Comparison of ENCODE assay signal across 2 cellular contexts in genomic region chr19:3115916-3116602, GRCh38.
TF ChIP-seq lines count a peak whose summit lies in the region.

No MANE protein-coding gene starts in this region.

TF ChIP-seq in GM23338, 12 proteins besides CTCF, POLR2A, EP300 and RAD21:
- TF ChIP-seq ZNF114 (CRISPR knock-in tag; IDR thresholded peaks at IDR 0.05): no peak
- TF ChIP-seq EZH2 (IDR thresholded peaks at IDR 0.05; ENCODE audit: low read depth, unreplicated experiment): no peak
- TF ChIP-seq CREB1 (CRISPR knock-in tag; IDR thresholded peaks at IDR 0.05; ENCODE audit: low read depth): no peak
- TF ChIP-seq REST (IDR thresholded peaks at IDR 0.05; ENCODE audit: unreplicated experiment): no peak
- no peak for TF ChIP-seq JUNB (IDR thresholded peaks at IDR 0.05; ENCODE audit: unreplicated experiment)
TF ChIP-seq in GM23338: peak in this region for 0.

TF ChIP-seq in WTC11, 78 proteins besides CTCF, POLR2A, EP300 and RAD21:
- no peak for TF ChIP-seq NR3C1 (CRISPR knock-in tag; conservative IDR thresholded peaks at IDR 0.05; ENCODE audit: low read depth)
- no peak for TF ChIP-seq OVOL2 (CRISPR knock-in tag; IDR thresholded peaks at IDR 0.05; ENCODE audit: borderline replicate concordance)
- TF ChIP-seq STAT6 (CRISPR knock-in tag; conservative IDR thresholded peaks at IDR 0.05; ENCODE audit: low read depth): no peak
- TF ChIP-seq FOXK1 (CRISPR knock-in tag; IDR thresholded peaks at IDR 0.05): no peak
- TF ChIP-seq USF2 (CRISPR knock-in tag; IDR thresholded peaks at IDR 0.05): no peak
- no peak for TF ChIP-seq SOX15 (CRISPR knock-in tag; IDR thresholded peaks at IDR 0.05)
- no peak for TF ChIP-seq ZNF121 (CRISPR knock-in tag; IDR thresholded peaks at IDR 0.05)
- no peak for TF ChIP-seq ZNF671 (CRISPR knock-in tag; IDR thresholded peaks at IDR 0.05)
- TF ChIP-seq ARID4B (CRISPR knock-in tag; IDR thresholded peaks at IDR 0.05; ENCODE audit: borderline replicate concordance): no peak
- TF ChIP-seq ZNF138 (CRISPR knock-in tag; conservative IDR thresholded peaks at IDR 0.05): no peak
